Comparison of ENCODE assay signal across 16 cellular contexts in genomic region chr7:74292757-74293576, GRCh38. TPM values are rescaled to one million over a fixed set of nuclear protein-coding genes. Genes with fewer than 3 reads are reported as not detected.
DNase-seq lines count a peak whose midpoint lies in the region; FAIRE-seq and TF ChIP-seq lines count a peak whose summit lies in the region.
"Had no signal": no experiment of that assay in that cellular context is flagged by ENCODE, and none has a peak within 500 bp of the region (broad histone marks: within the 10 kb centered on the region; RNA-seq: fewer than 3 reads in every experiment).

No MANE protein-coding gene starts in this region.

- no peaks in the 10 kb centered on the region for H3K36me3 ChIP-seq in Peyer's patch
- no peaks in the 10 kb centered on the region for H3K36me3 ChIP-seq in hepatocyte (replicated peaks; ENCODE audit: insufficient read depth, low read depth)
- peaks cover 0 to 14% of the 10 kb centered on the region in 2 donors for H3K36me3 ChIP-seq in neuronal stem cell (replicated peaks in 1 of 2; ENCODE audit: control insufficient read depth in 2 of 2, insufficient read depth in 2 of 2, low read length in 2 of 2)
- H3K36me3 ChIP-seq: BE2C had no signal

- whole genome bisulfite sequencing in hepatocyte (ENCODE audit: low lambda C conversion rate, missing lambda C conversion rate) = 68% methylated on average over 18 of the region's 18 CpGs
- WGBS in neuronal stem cell (ENCODE audit: extremely low coverage in 2 of 2, insufficient read length in 2 of 2, insufficient replicate concordance in 1 of 2), 2 donors = no CpG with 5 or more reads among the region's 18 CpGs

- H2BK5ac ChIP-seq in neuronal stem cell (ENCODE audit: low read length) = no peak overlapping the region

- H3K4me1 ChIP-seq in Peyer's patch = peaks cover 7 to 59% (median 21%) of the 10 kb centered on the region in 4 donors
- peaks cover 45% of the 10 kb centered on the region for H3K4me1 ChIP-seq in hepatocyte (ENCODE audit: insufficient read depth)
- H3K4me1 ChIP-seq in neuronal stem cell (ENCODE audit: control insufficient read depth in 2 of 2, insufficient read depth in 1 of 2, low read depth in 1 of 2, low read length in 2 of 2) = peaks cover 28 to 32% of the 10 kb centered on the region in 2 donors

- H2BK12ac ChIP-seq in neuronal stem cell (ENCODE audit: low read length) = no peak overlapping the region

- DNase-seq in GM12891 (ENCODE audit: insufficient read length, low spot score) (no peak), Peyer's patch (peak in 2 of 3 donors; percentile 86 to 90), hepatocyte (ENCODE audit: low spot score) (peak; percentile 86), neuronal stem cell (ENCODE audit: low spot score) (no peak), AG08396 (ENCODE audit: low spot score) (no peak), SK-N-DZ (ENCODE audit: low spot score) (no peak), T-helper 2 cell (no peak)
- no peak for DNase-seq in activated CD4-positive, CD25-positive, alpha-beta regulatory T cell treated with anti-CD3 and anti-CD28 coated beads, Interleukin-2, amount 50 U/mL, for 72 hours
- DNase-seq: activated CD4-positive, alpha-beta T cell treated with anti-CD3 and anti-CD28 coated beads for 48 hours; activated T-cell treated with anti-CD3 and anti-CD28 coated beads, Interleukin-2, amount 50 U/mL, for 48 hours; aorta; BE2C; effector CD8-positive, alpha-beta T cell; kidney glomerular epithelial cell; stimulated activated CD4-positive, alpha-beta T cell treated with anti-CD3 and anti-CD28 coated beads, Interleukin-2, amount 100 ng/mL, for 48 hours; T-cell had no signal

- H3K79me2 ChIP-seq in hepatocyte = peaks cover 84% of the 10 kb centered on the region

- no peak overlapping the region for H2BK15ac ChIP-seq in neuronal stem cell (ENCODE audit: low read length)

- H3K23ac ChIP-seq in neuronal stem cell (ENCODE audit: low read depth, low read length, poor library complexity) = peak overlapping the region; percentile 68

- H3K4me3 ChIP-seq in Peyer's patch (peak overlapping the region in 2 of 4 donors; percentile 35 to 46), hepatocyte (no peak overlapping the region), neuronal stem cell (ENCODE audit: low read length in 2 of 2) (no peak overlapping the region)

- H4K20me1 ChIP-seq in hepatocyte (ENCODE audit: insufficient read depth, poor library complexity, severe bottlenecking) = peaks cover 50% of the 10 kb centered on the region

- H2AK5ac ChIP-seq in neuronal stem cell (ENCODE audit: low read depth, low read length) = peak overlapping the region; percentile 66

- H4K91ac ChIP-seq in neuronal stem cell (ENCODE audit: low read depth, low read length, poor library complexity) = no peak overlapping the region

- TF ChIP-seq CTCF in Peyer's patch (IDR thresholded peaks at IDR 0.05) (peak in 1 of 6 experiments; percentile 12), hepatocyte (IDR thresholded peaks at IDR 0.05; ENCODE audit: poor library complexity) (no peak)

- H3K14ac ChIP-seq in neuronal stem cell (ENCODE audit: low read length) = peak overlapping the region; percentile 2

- H3K79me1 ChIP-seq in neuronal stem cell (ENCODE audit: low read depth, low read length) = peaks cover 24% of the 10 kb centered on the region

- H3K4ac ChIP-seq in neuronal stem cell (ENCODE audit: low read length) = no peak overlapping the region

- H2AFZ ChIP-seq in hepatocyte = no peak overlapping the region
- no peak overlapping the region for H2AFZ ChIP-seq in neuronal stem cell (ENCODE audit: low read length)

- peak overlapping the region in 3 of 4 donors; percentile 81 to 93 (median 87) for H3K27ac ChIP-seq in Peyer's patch
- H3K27ac ChIP-seq in hepatocyte = peak overlapping the region; percentile 86
- no peak overlapping the region for H3K27ac ChIP-seq in neuronal stem cell (replicated peaks; ENCODE audit: low read length)

- peak; percentile 26 for FAIRE-seq in GM12891 (lab: Jason Lieb, UNC)

- H3K9me2 ChIP-seq in hepatocyte (replicated peaks; ENCODE audit: insufficient read depth) = no peaks in the 10 kb centered on the region

- TF ChIP-seq POLR2A in GM12891 (IDR thresholded peaks at IDR 0.05; ENCODE audit: low read depth, low read length) (no peak), Peyer's patch (IDR thresholded peaks at IDR 0.05) (peak; percentile 10 to 76)

- H3K4me2 ChIP-seq in hepatocyte (peak overlapping the region; percentile 63), neuronal stem cell (ENCODE audit: insufficient read depth, low read length, poor library complexity, severe bottlenecking) (no peak overlapping the region)

- no peaks in the 10 kb centered on the region for H3K9me3 ChIP-seq in Peyer's patch
- no peaks in the 10 kb centered on the region for H3K9me3 ChIP-seq in hepatocyte (ENCODE audit: low read depth)
- H3K9me3 ChIP-seq in neuronal stem cell (replicated peaks in 1 of 2; ENCODE audit: control insufficient read depth in 2 of 2, insufficient read depth in 1 of 2, low read depth in 1 of 2, low read length in 2 of 2) = peaks cover 0 to 2% of the 10 kb centered on the region in 2 donors
- H3K9me3 ChIP-seq: BE2C had no signal

- peak overlapping the region; percentile 66 for H3K9ac ChIP-seq in neuronal stem cell (ENCODE audit: low read depth, low read length, poor library complexity)

- H3K18ac ChIP-seq in neuronal stem cell (ENCODE audit: low read length) = peak overlapping the region; percentile 85

- no peaks in the 10 kb centered on the region for H3K27me3 ChIP-seq in Peyer's patch
- H3K27me3 ChIP-seq in hepatocyte = no peaks in the 10 kb centered on the region
- peaks cover 0 to 6% (median 0%) of the 10 kb centered on the region in 3 experiments for H3K27me3 ChIP-seq in neuronal stem cell (ENCODE audit: control insufficient read depth in 3 of 3, insufficient read depth in 3 of 3, low read depth in 1 of 3, low read length in 3 of 3)

- H4K8ac ChIP-seq in neuronal stem cell (ENCODE audit: low read depth, low read length) = no peak overlapping the region

- no peak overlapping the region for H2BK120ac ChIP-seq in neuronal stem cell (ENCODE audit: low read depth, low read length)

TF ChIP-seq in GM12891, 5 proteins besides CTCF, POLR2A, EP300 and RAD21:
- TF ChIP-seq POU2F2 (IDR thresholded peaks at IDR 0.05; ENCODE audit: low read depth, low read length) = no peak
- no peak for TF ChIP-seq SPI1 (IDR thresholded peaks at IDR 0.05; ENCODE audit: low read depth, low read length)
- no peak for TF ChIP-seq POLR2AphosphoS5 (IDR thresholded peaks at IDR 0.05; ENCODE audit: low read depth, low read length)
- no peak for TF ChIP-seq PAX5 (IDR thresholded peaks at IDR 0.05; ENCODE audit: insufficient read depth, low read length, severe bottlenecking)
- TF ChIP-seq TAF1 (IDR thresholded peaks at IDR 0.05; ENCODE audit: low read depth, low read length) = no peak

RNA-seq across cellular contexts. Expression of gene CLIP2, which starts 3.8 kb away (rescaled TPM):
- 28.8 TPM for polyA plus RNA-seq in GM12891 (2012; ENCODE audit: low read depth, missing spikeins)
- total RNA-seq in Peyer's patch (100 to 1,000 TPM in 1 of 4 donors, 10 to 100 TPM in 3; 35.4 to 212 (median 76.6) TPM), hepatocyte (28.1 and 28.5 TPM in 2 replicates)
- polyA plus RNA-seq in hepatocyte = 16.8 and 17.9 TPM in 2 replicates
- polyA plus RNA-seq in neuronal stem cell (2013, experiment 1 of 2) = 20.1 TPM
- 18.7 TPM for polyA plus RNA-seq in neuronal stem cell (2013, experiment 2 of 2)
- polyA plus RNA-seq in SK-N-DZ (2014; cell fraction: cytosol; rRNA removed) = 5.3 and 11.7 TPM in 2 replicates
- polyA plus RNA-seq in SK-N-DZ (2014; cell fraction: nucleus; rRNA removed) = 4.5 and 5.8 TPM in 2 replicates

RNA-seq across cellular contexts. Expression of gene RFC2, which starts 38.8 kb away (rescaled TPM):
- 41.1 TPM for polyA plus RNA-seq in GM12891 (2012; ENCODE audit: low read depth, missing spikeins)
- 10 to 100 TPM in 1 of 4 donors, 1 to 10 TPM in 3; 5.8 to 23.1 (median 7.3) TPM for total RNA-seq in Peyer's patch
- total RNA-seq in hepatocyte = 14.6 and 16.8 TPM in 2 replicates
- 21.8 and 25.4 TPM in 2 replicates for polyA plus RNA-seq in hepatocyte
- 48.8 TPM for polyA plus RNA-seq in neuronal stem cell (2013, experiment 1 of 2)
- 48.1 TPM for polyA plus RNA-seq in neuronal stem cell (2013, experiment 2 of 2)
- polyA plus RNA-seq in SK-N-DZ (2014; cell fraction: cytosol; rRNA removed) = 101 and 124 TPM in 2 replicates
- polyA plus RNA-seq in SK-N-DZ (2014; cell fraction: nucleus; rRNA removed) = 33.7 and 34.4 TPM in 2 replicates

Comparison
In these comparisons a context has a peak if more than half of its experiments do, and no peak if none do; other contexts are left out.
1. DNase-seq: peak in Peyer's patch (2 of 3) and hepatocyte (single experiment); none in GM12891 (single experiment), neuronal stem cell (single experiment), AG08396 (single experiment), SK-N-DZ (single experiment), T-helper 2 cell (0 of 5) and activated CD4-positive, CD25-positive, alpha-beta regulatory T cell treated with anti-CD3 and anti-CD28 coated beads, Interleukin-2, amount 50 U/mL, for 72 hours (single experiment).